23 cellular contexts compared by ENCODE assay signal in genomic region chr15:75062706-75063105, GRCh38. TPM values are rescaled to one million over a fixed set of nuclear protein-coding genes. Genes with fewer than 3 reads are reported as not detected.
DNase-seq lines count a peak whose midpoint lies in the region; ATAC-seq and TF ChIP-seq lines count a peak whose summit lies in the region.
"Had no signal": no experiment of that assay in that cellular context is flagged by ENCODE, and none has a peak within 500 bp of the region (broad histone marks: within the 10 kb centered on the region; RNA-seq: fewer than 3 reads in every experiment).

No MANE protein-coding gene starts in this region.

- no peak overlapping the region for H3K4me3 ChIP-seq in left ventricle myocardium inferior
- H3K4me3 ChIP-seq in right atrium auricular region = no peak overlapping the region
- H3K4me3 ChIP-seq in upper lobe of right lung = no peak overlapping the region
- H3K4me3 ChIP-seq: SK-N-MC had no signal

- H3K27me3 ChIP-seq in left ventricle myocardium inferior (ENCODE audit: low read depth) (no peaks in the 10 kb centered on the region), right atrium auricular region (no peaks in the 10 kb centered on the region), upper lobe of right lung (no peaks in the 10 kb centered on the region)
- H3K27me3 ChIP-seq: BE2C had no signal

- ATAC-seq in left lobe of liver (no peak), upper lobe of right lung (no peak)

- peaks cover 71% of the 10 kb centered on the region for H3K4me1 ChIP-seq in left ventricle myocardium inferior
- H3K4me1 ChIP-seq in right atrium auricular region = peaks cover 0 to 45% of the 10 kb centered on the region in 2 donors
- peaks cover 17% of the 10 kb centered on the region for H3K4me1 ChIP-seq in upper lobe of right lung
- H3K4me1 ChIP-seq: BE2C had no signal

- TF ChIP-seq CTCF in left ventricle myocardium inferior (IDR thresholded peaks at IDR 0.05; ENCODE audit: borderline replicate concordance) = no peak
- no peak for TF ChIP-seq CTCF in right atrium auricular region (IDR thresholded peaks at IDR 0.05)
- TF ChIP-seq CTCF in upper lobe of right lung (IDR thresholded peaks at IDR 0.05) = no peak

- DNase-seq in NCI-H2029 (lab: John Stamatoyannopoulos, UW) (peak; percentile 4), NCI-H2029 treated with DMSO at 0.1 percent for 48 hours (lab: John Stamatoyannopoulos, UW) (no peak), left ventricle myocardium inferior (no peak), right atrium auricular region (ENCODE audit: low spot score) (no peak), left lobe of liver (ENCODE audit: low spot score) (peak; percentile 35), upper lobe of right lung (peak; percentile 29), AG08396 (ENCODE audit: low spot score) (no peak), SHP77 (lab: John Stamatoyannopoulos, UW) (no peak)
- DNase-seq: BE2C; CD8-positive, alpha-beta memory T cell; DMS79 treated with DMSO at 0.1 percent for 48 hours; NCI-H1048; NCI-H1417; NCI-H1694; NCI-H2081 treated with DMSO at 0.1 percent for 48 hours; NCI-H2171; NCI-H524; NCI-H748 treated with DMSO at 0.1 percent for 48 hours; NK-92 treated with Interleukin-12 subunit alpha and Interleukin-12 subunit beta, amount 100 ng/mL, for 24 hours; SIG-M5 had no signal

- intact Hi-C loops in left ventricle myocardium inferior (cut with micrococcal nuclease) = no loop called here
- intact Hi-C loops in upper lobe of right lung (cut with DNase I) = no loop called here

- H3K9me3 ChIP-seq in left ventricle myocardium inferior (replicated peaks) (peaks cover 8% of the 10 kb centered on the region), right atrium auricular region (peaks cover 0 to 4% of the 10 kb centered on the region in 2 donors), upper lobe of right lung (no peaks in the 10 kb centered on the region)
- H3K9me3 ChIP-seq: BE2C had no signal

- H3K36me3 ChIP-seq in left ventricle myocardium inferior (no peaks in the 10 kb centered on the region), right atrium auricular region (no peaks in the 10 kb centered on the region), upper lobe of right lung (no peaks in the 10 kb centered on the region)
- H3K36me3 ChIP-seq: BE2C had no signal

- H3K27ac ChIP-seq in left ventricle myocardium inferior (replicated peaks) (peak overlapping the region; percentile 80), right atrium auricular region (no peak overlapping the region), upper lobe of right lung (no peak overlapping the region)
- H3K27ac ChIP-seq: 22Rv1, RWPE1, SK-N-MC had no signal

RNA-seq across cellular contexts. Expression of gene PPCDC, which starts 39.3 kb away (rescaled TPM):
- total RNA-seq in left ventricle myocardium inferior (5.0 TPM), right atrium auricular region (10 to 100 TPM; 10.6 to 11.5 TPM), left lobe of liver (5.4 TPM), upper lobe of right lung (13.1 TPM)

Comparison
In these comparisons a context has a peak if more than half of its experiments do, and no peak if none do; other contexts are left out.
1. DNase-seq: peak in NCI-H2029 (single experiment), left lobe of liver (single experiment) and upper lobe of right lung (single experiment); none in NCI-H2029 treated with DMSO at 0.1 percent for 48 hours (single experiment), left ventricle myocardium inferior (single experiment), right atrium auricular region (single experiment), AG08396 (single experiment) and SHP77 (0 of 2).